Comparison of ENCODE assay signal across 15 cellular contexts in the genomic region with DNA sequence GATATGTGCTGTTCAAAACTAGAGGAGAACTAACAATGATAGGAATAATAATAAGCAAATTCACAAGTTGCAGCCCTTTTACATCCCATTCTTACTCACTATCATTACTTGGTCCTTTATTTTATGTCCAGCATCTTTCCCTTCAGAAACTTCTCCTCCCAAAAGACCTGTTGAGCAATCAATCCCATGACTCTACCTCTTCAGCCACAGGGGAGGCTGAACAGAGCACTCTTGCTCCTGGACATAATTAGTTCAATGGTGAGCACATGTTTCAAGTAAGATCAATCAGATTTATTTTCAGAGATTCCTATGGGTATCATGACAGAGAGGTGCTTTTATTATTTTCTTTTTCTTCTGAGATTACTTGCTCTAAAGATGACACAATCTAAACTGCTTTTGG.
DNase-seq lines count a peak whose midpoint lies in the region; ATAC-seq and TF ChIP-seq lines count a peak whose summit lies in the region.
"Had no signal": no experiment of that assay in that cellular context is flagged by ENCODE, and none has a peak within 500 bp of the region (broad histone marks: within the 10 kb centered on the region; RNA-seq: fewer than 3 reads in every experiment).

No MANE protein-coding gene starts in this region.

- intact Hi-C loops in Right ventricle myocardium inferior (cut with DNase I) (no loop called here), right cardiac atrium (cut with DNase I) (no loop called here), mammary epithelial cell (cut with micrococcal nuclease) (no loop called here)

- peak; percentile 34 for ATAC-seq in Right ventricle myocardium inferior
- ATAC-seq in right cardiac atrium: no peak
- ATAC-seq in HG03521 (IDR thresholded peaks at IDR 0.05; ENCODE audit: unreplicated experiment): no peak

- no peaks in the 10 kb centered on the region for H4K20me1 ChIP-seq in mammary epithelial cell (ENCODE audit: insufficient read depth, low read length)
- H4K20me1 ChIP-seq: BLaER1 had no signal

- H3K79me2 ChIP-seq in mammary epithelial cell (ENCODE audit: insufficient read depth, low read length): no peaks in the 10 kb centered on the region

- CTCF ChIA-PET in mammary epithelial cell (lab: Charles Lee; ENCODE audit: low non-redundant PET): no interaction called here

- H3K4me1 ChIP-seq in right cardiac atrium (ENCODE audit: control insufficient read depth, insufficient read depth, low read length) (peaks cover 2% of the 10 kb centered on the region), mammary epithelial cell (ENCODE audit: insufficient read depth, low read length) (peaks cover 18% of the 10 kb centered on the region), SJCRH30 (no peaks in the 10 kb centered on the region; the same call in 1 of the 2 replicates)
- H3K4me1 ChIP-seq: BLaER1, HAP-1 had no signal

- in situ Hi-C loops in mammary epithelial cell (cut with MboI; ENCODE audit: low sequenced_read_pairs in 2 of 2): no loop called here

- BruUV-seq in mammary epithelial cell (replicated peaks; lab: Mats Ljungman, UMichigan): no TSS peak

- H3K4me3 ChIP-seq in right cardiac atrium (ENCODE audit: low read length) (no peak overlapping the region), mammary epithelial cell (replicated peaks in 1 of 3; ENCODE audit: insufficient read depth in 1 of 3, low read depth in 2 of 3, low read length in 3 of 3) (no peak overlapping the region), fibroblast of mammary gland (ENCODE audit: control insufficient read depth, low read depth, low read length) (no peak overlapping the region), SJCRH30 (no peak overlapping the region)
- H3K4me3 ChIP-seq: BLaER1, GM23248, HAP-1 had no signal

- H3K27me3 ChIP-seq in right cardiac atrium (ENCODE audit: control insufficient read depth, insufficient read depth) (no peaks in the 10 kb centered on the region), mammary epithelial cell (ENCODE audit: insufficient read depth, low read length) (no peaks in the 10 kb centered on the region), SJCRH30 (no peaks in the 10 kb centered on the region)
- H3K27me3 ChIP-seq: BLaER1 had no signal

- dilution Hi-C loops in mammary epithelial cell (cut with HindIII; ENCODE audit: low sequenced_read_pairs): no loop called here

- H3K9ac ChIP-seq in mammary epithelial cell (ENCODE audit: insufficient read depth, low read length): no peak overlapping the region
- H3K9ac ChIP-seq: BLaER1, GM23248 had no signal

- TF ChIP-seq CTCF in mammary epithelial cell (conservative IDR thresholded peaks at IDR 0.05 in 1 of 2, IDR thresholded peaks at IDR 0.05 in 1 of 2; ENCODE audit: extremely low read depth in 1 of 2, insufficient read depth in 1 of 2, low read depth in 1 of 2, low read length in 2 of 2) (no peak), fibroblast of mammary gland (conservative IDR thresholded peaks at IDR 0.05; ENCODE audit: control insufficient read depth, insufficient read depth, low read depth, low read length) (no peak)

- peak overlapping the region; percentile 5 for H2AFZ ChIP-seq in mammary epithelial cell (ENCODE audit: low read depth, low read length)
- H2AFZ ChIP-seq: GM23248 had no signal

- DNase-seq in Right ventricle myocardium inferior (ENCODE audit: missing footprints) (no peak), right cardiac atrium (no peak), mammary epithelial cell (no peak), fibroblast of mammary gland (ENCODE audit: low read depth) (peak; percentile 71), SJCRH30 (no peak), mesenteric fat pad (ENCODE audit: low spot score) (no peak)
- DNase-seq: 8988T; CD4-positive, alpha-beta memory T cell; DMS153; DMS79; GDM1; GM23248 had no signal

- H3K4me2 ChIP-seq in mammary epithelial cell (ENCODE audit: insufficient read depth, low read depth, low read length): no peak overlapping the region
- H3K4me2 ChIP-seq: BLaER1 had no signal

- no peaks in the 10 kb centered on the region for H3K36me3 ChIP-seq in mammary epithelial cell (ENCODE audit: insufficient read depth, low read length)
- H3K36me3 ChIP-seq in SJCRH30: no peaks in the 10 kb centered on the region
- H3K36me3 ChIP-seq: BLaER1, HAP-1 had no signal

- no peak overlapping the region for H3K27ac ChIP-seq in right cardiac atrium (ENCODE audit: low read length)
- H3K27ac ChIP-seq in mammary epithelial cell (ENCODE audit: insufficient read depth, low read depth, low read length): no peak overlapping the region
- no peak overlapping the region for H3K27ac ChIP-seq in SJCRH30
- H3K27ac ChIP-seq: BLaER1, GM23248 had no signal

- H3K9me3 ChIP-seq in right cardiac atrium (ENCODE audit: control insufficient read depth, low read length) (no peaks in the 10 kb centered on the region), mammary epithelial cell (replicated peaks; ENCODE audit: insufficient read depth, low read length) (no peaks in the 10 kb centered on the region), SJCRH30 (replicated peaks) (0 out of 2 replicates have a peak, but pooled peaks cover 3% of the 10 kb centered on the region)
- H3K9me3 ChIP-seq: BLaER1, HAP-1 had no signal
